Comparison of ENCODE assay signal across 7 cellular contexts in genomic region chr11:84289381-84289906, GRCh38.
DNase-seq lines count a peak whose midpoint lies in the region; ATAC-seq and TF ChIP-seq lines count a peak whose summit lies in the region.

No MANE protein-coding gene starts in this region.

- peaks cover 9% of the 10 kb centered on the region for H3K4me1 ChIP-seq in RWPE2 (ENCODE audit: insufficient read depth, poor library complexity, severe bottlenecking)

- intact Hi-C loops in CD4-positive, alpha-beta T cell (cut with DNase I, micrococcal nuclease), result no loop called here

- H3K27me3 ChIP-seq in RWPE2 (ENCODE audit: insufficient read depth, poor library complexity, severe bottlenecking), result no peaks in the 10 kb centered on the region
- no peaks in the 10 kb centered on the region for H3K27me3 ChIP-seq in CD4-positive, alpha-beta T cell (ENCODE audit: control insufficient read depth, insufficient read depth, low read length)

- no peak overlapping the region for H3K4me3 ChIP-seq in RWPE2 (ENCODE audit: severe bottlenecking)

- TF ChIP-seq CTCF in RWPE2 (IDR thresholded peaks at IDR 0.05; ENCODE audit: poor library complexity, severe bottlenecking), result no peak
- no peak for TF ChIP-seq CTCF in CD4-positive, alpha-beta T cell (IDR thresholded peaks at IDR 0.05)

- H3K4me3 Mint-ChIP-seq in stimulated activated memory B cell treated with anti-CD40 and anti-IgM and Interleukin-4, amounts not matched to agents 10 μg/mL and 1 μg/mL and 100 μg/mL, for 72 hours, result no peak overlapping the region
- no peak overlapping the region for H3K4me3 Mint-ChIP-seq in CD4-positive, alpha-beta T cell

- DNase-seq in RWPE2 (ENCODE audit: low spot score) (no peak), dermis blood vessel endothelial cell (no peak), UCSD-AML1 (lab: John Stamatoyannopoulos, UW; ENCODE audit: unreplicated experiment) (no peak)
- no peak for DNase-seq in CD4-positive, alpha-beta T cell

- CTCF ChIA-PET in CD4-positive, alpha-beta T cell (lab: Charles Lee), result no interaction called here

- no peaks in the 10 kb centered on the region for H3K9me3 Mint-ChIP-seq in stimulated activated memory B cell treated with anti-CD40 and anti-IgM and Interleukin-4, amounts not matched to agents 10 μg/mL and 1 μg/mL and 100 μg/mL, for 72 hours
- peaks cover 12% of the 10 kb centered on the region for H3K9me3 Mint-ChIP-seq in CD4-positive, alpha-beta T cell

- peak overlapping the region; percentile 29 for H3K27ac ChIP-seq in RWPE2 (ENCODE audit: poor library complexity, severe bottlenecking)
- H3K27ac ChIP-seq in CD4-positive, alpha-beta T cell (ENCODE audit: low read depth, low read length), result no peak overlapping the region

- POLR2A ChIA-PET in CD4-positive, alpha-beta T cell (lab: Charles Lee), result no interaction called here

- H3K4me1 Mint-ChIP-seq in stimulated activated memory B cell treated with anti-CD40 and anti-IgM and Interleukin-4, amounts not matched to agents 10 μg/mL and 1 μg/mL and 100 μg/mL, for 72 hours, result no peaks in the 10 kb centered on the region
- no peaks in the 10 kb centered on the region for H3K4me1 Mint-ChIP-seq in CD4-positive, alpha-beta T cell (ENCODE audit: low read depth)

- peak; percentile 96 for ATAC-seq in GM19025 (IDR thresholded peaks at IDR 0.05; ENCODE audit: low read depth, unreplicated experiment)
- peak; percentile 99 for ATAC-seq in HG02870 (IDR thresholded peaks at IDR 0.05; ENCODE audit: unreplicated experiment)
- peak; percentile 85 for ATAC-seq in RWPE2 (ENCODE audit: low read depth)
- peak; percentile 86 for ATAC-seq in stimulated activated memory B cell treated with anti-CD40 and anti-IgM and Interleukin-4, amounts not matched to agents 10 μg/mL and 1 μg/mL and 100 μg/mL, for 72 hours
- ATAC-seq in CD4-positive, alpha-beta T cell (ENCODE audit: poor library complexity), result no peak

- H3K27ac Mint-ChIP-seq in stimulated activated memory B cell treated with anti-CD40 and anti-IgM and Interleukin-4, amounts not matched to agents 10 μg/mL and 1 μg/mL and 100 μg/mL, for 72 hours, result peak overlapping the region; percentile 53
- no peak overlapping the region for H3K27ac Mint-ChIP-seq in CD4-positive, alpha-beta T cell

- H3K36me3 ChIP-seq in RWPE2 (ENCODE audit: low read depth), result no peaks in the 10 kb centered on the region

- H3K36me3 Mint-ChIP-seq in stimulated activated memory B cell treated with anti-CD40 and anti-IgM and Interleukin-4, amounts not matched to agents 10 μg/mL and 1 μg/mL and 100 μg/mL, for 72 hours, result no peaks in the 10 kb centered on the region
- no peaks in the 10 kb centered on the region for H3K36me3 Mint-ChIP-seq in CD4-positive, alpha-beta T cell (ENCODE audit: low read depth)

- no peaks in the 10 kb centered on the region for H3K27me3 Mint-ChIP-seq in stimulated activated memory B cell treated with anti-CD40 and anti-IgM and Interleukin-4, amounts not matched to agents 10 μg/mL and 1 μg/mL and 100 μg/mL, for 72 hours
- H3K27me3 Mint-ChIP-seq in CD4-positive, alpha-beta T cell, result no peaks in the 10 kb centered on the region

- H3K9me3 ChIP-seq in RWPE2 (ENCODE audit: severe bottlenecking), result no peaks in the 10 kb centered on the region
- H3K9me3 ChIP-seq in CD4-positive, alpha-beta T cell (ENCODE audit: control insufficient read depth, low read length), result no peaks in the 10 kb centered on the region
